In genomic region chr14:33030406-33030805, GRCh38 we compare ENCODE assay signal across 22 cellular contexts.
"Had no signal": no experiment of that assay in that cellular context is flagged by ENCODE, and none has a peak within 500 bp of the region (broad histone marks: within the 10 kb centered on the region; RNA-seq: fewer than 3 reads in every experiment).

No MANE protein-coding gene starts in this region.

- DNase-seq: activated CD4-positive, alpha-beta memory T cell treated with anti-CD3 and anti-CD28 coated beads, Interleukin-2, amount 10 ng/mL, durations not matched to agents 7 days and 5 days; activated CD4-positive, alpha-beta T cell treated with anti-CD3 and anti-CD28 coated beads for 1 hour; activated CD4-positive, alpha-beta T cell treated with anti-CD3 and anti-CD28 coated beads, Interleukin-2, amount 10 ng/mL, durations not matched to agents 7 days and 5 days; activated CD8-positive, alpha-beta memory T cell treated with anti-CD3 and anti-CD28 coated beads, Interleukin-2, amount 50 U/mL, for 48 hours; activated gamma-delta T cell treated with Interleukin-2 at 50 U/mL for 16 hours; activated naive CD4-positive, alpha-beta T cell treated with anti-CD3 and anti-CD28 coated beads, Interleukin-2, amount 50 U/mL, for 16 hours; activated T-cell treated with anti-CD3 and anti-CD28 coated beads, Interleukin-2, amount 50 U/mL, for 24 hours; amniotic stem cell; brain microvascular endothelial cell; cortex of kidney; effector memory CD8-positive, alpha-beta T cell; erythroblast; hippocampal formation; left cardiac atrium; left ventricle myocardium superior; mucosa of descending colon; posterior cingulate gyrus; right cardiac atrium; spleen; stimulated activated naive CD4-positive, alpha-beta T cell; tibial artery; upper lobe of right lung had no signal
